Comparison of ENCODE assay signal across 22 cellular contexts in the genomic region with DNA sequence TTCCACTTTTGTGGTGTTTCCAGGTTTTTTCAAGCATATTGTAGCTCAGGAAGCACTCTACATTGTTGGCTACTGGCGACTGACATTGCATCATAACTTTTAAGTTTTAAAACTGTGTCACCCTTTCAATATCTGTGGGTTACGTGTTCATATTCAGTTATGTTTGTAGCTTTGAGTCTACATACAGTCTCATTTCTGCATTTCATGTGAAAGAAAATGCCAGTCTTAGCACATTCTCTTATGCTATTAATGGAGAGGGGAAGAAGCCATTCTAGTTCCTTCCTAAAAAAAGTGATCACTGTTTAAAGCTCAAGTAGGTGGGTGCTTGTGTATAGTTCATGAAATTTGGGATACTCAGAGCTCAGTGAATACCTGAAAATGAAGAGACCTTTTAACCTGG.
"Had no signal": no experiment of that assay in that cellular context is flagged by ENCODE, and none has a peak within 500 bp of the region (broad histone marks: within the 10 kb centered on the region; RNA-seq: fewer than 3 reads in every experiment).

No MANE protein-coding gene starts in this region.

- ATAC-seq: effector memory CD8-positive, alpha-beta T cell; esophagus mucosa; stimulated activated memory B cell treated with anti-CD40 and anti-IgM and Interleukin-4, amounts not matched to agents 10 μg/mL and 1 μg/mL and 100 μg/mL, for 72 hours; WTC11 had no signal

- DNase-seq: activated CD4-positive, alpha-beta T cell treated with anti-CD3 and anti-CD28 coated beads, Interleukin-2, amount 50 U/mL, for 4 hours; activated effector memory CD4-positive, alpha-beta T cell treated with anti-CD3 and anti-CD28 coated beads, Interleukin-2, amount 50 U/mL, for 16 hours; activated naive CD4-positive, alpha-beta T cell treated with anti-CD3 and anti-CD28 coated beads, Interleukin-2, amount 10 ng/mL, durations not matched to agents 7 days and 5 days; amygdala; colonic mucosa; dorsolateral prefrontal cortex; effector memory CD8-positive, alpha-beta T cell; foreskin melanocyte; glutamatergic neuron; immature natural killer cell; mesenchymal stem cell; nephron progenitor cell; nucleus accumbens; sigmoid colon; stimulated activated CD4-positive, alpha-beta T cell treated with anti-CD3 and anti-CD28 coated beads, Interleukin-15, amount 100 ng/mL, for 24 hours; transverse colon; uterus had no signal

- H3K4me3 ChIP-seq: colonic mucosa, dorsolateral prefrontal cortex, hepatocyte, sigmoid colon, smooth muscle cell, transverse colon, uterus had no signal
